16 cellular contexts compared by ENCODE assay signal in the genomic region with DNA sequence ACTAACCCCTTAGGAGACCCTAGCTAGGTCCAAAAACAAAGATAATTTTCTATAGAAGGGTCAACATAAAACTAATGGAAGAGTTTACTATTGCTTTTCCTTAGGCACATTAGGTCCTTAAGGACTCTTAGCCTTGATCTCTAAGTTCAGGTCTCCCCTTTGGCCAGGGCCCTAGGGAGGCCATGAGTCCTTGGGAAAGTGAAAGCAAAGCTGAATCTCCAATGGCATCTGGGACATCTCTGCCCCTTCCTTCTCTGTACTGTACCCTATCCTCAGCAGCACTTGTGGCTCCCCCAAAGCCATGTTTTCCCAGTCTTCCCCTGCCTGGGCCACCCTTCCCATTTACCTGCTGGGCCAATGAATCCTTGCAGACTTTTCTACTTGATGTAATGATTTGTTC. TPM values are rescaled to one million over a fixed set of nuclear protein-coding genes. Genes with fewer than 3 reads are reported as not detected.
DNase-seq lines count a peak whose midpoint lies in the region; ATAC-seq and TF ChIP-seq lines count a peak whose summit lies in the region.
"Had no signal": no experiment of that assay in that cellular context is flagged by ENCODE, and none has a peak within 500 bp of the region (broad histone marks: within the 10 kb centered on the region; RNA-seq: fewer than 3 reads in every experiment).

No MANE protein-coding gene starts in this region.

- H3K4me1 Mint-ChIP-seq in type B pancreatic cell (ENCODE audit: unreplicated experiment), result peaks cover 62% of the 10 kb centered on the region

- TF ChIP-seq CTCF in left ventricle myocardium inferior (IDR thresholded peaks at IDR 0.05; ENCODE audit: borderline replicate concordance), result no peak
- TF ChIP-seq CTCF in heart left ventricle (IDR thresholded peaks at IDR 0.05), result no peak
- no peak for TF ChIP-seq CTCF in fibroblast of lung (conservative IDR thresholded peaks at IDR 0.05 in 1 of 2, IDR thresholded peaks at IDR 0.05 in 1 of 2; ENCODE audit: low read depth in 1 of 2, low read length in 2 of 2)
- TF ChIP-seq CTCF in type B pancreatic cell (conservative IDR thresholded peaks at IDR 0.05), result no peak

- H3K27me3 Mint-ChIP-seq in type B pancreatic cell, result peaks cover 13% of the 10 kb centered on the region

- peak overlapping the region; percentile 68 for H3K27ac Mint-ChIP-seq in type B pancreatic cell
- H3K27ac Mint-ChIP-seq: activated naive CD4-positive, alpha-beta T cell treated with anti-CD3 and anti-CD28 coated beads for 36 hours had no signal

- H3K4me2 ChIP-seq in fibroblast of lung (ENCODE audit: extremely low read depth, insufficient read depth, low read length), result no peak overlapping the region

- DNase-seq in left ventricle myocardium inferior (no peak), heart left ventricle (no peak), RPMI7951 (ENCODE audit: low read depth) (peak; percentile 29), fibroblast of lung (ENCODE audit: low read depth in 2 of 2) (no peak), type B pancreatic cell (ENCODE audit: extremely low spot score, unreplicated experiment) (no peak), ACHN (no peak)
- no peak for DNase-seq in NK-92 treated with Interleukin-12 subunit alpha and Interleukin-12 subunit beta, amount 100 ng/mL, for 24 hours (lab: John Stamatoyannopoulos, UW)
- DNase-seq: activated naive CD4-positive, alpha-beta T cell treated with anti-CD3 and anti-CD28 coated beads for 36 hours; dermis blood vessel endothelial cell; DMS153; mucosa of descending colon; NCI-H1436 treated with DMSO at 0.1 percent for 48 hours; NCI-H446; stimulated activated naive CD4-positive, alpha-beta T cell treated with Interleukin-2 at 50 U/mL for 16 hours had no signal

- in situ Hi-C loops in ACHN (cut with HindIII; ENCODE audit: low pct_ligation_motif_present, low pct_unique_long_range_greater_than_20kb, low sequenced_read_pairs), result no loop called here

- H2AFZ ChIP-seq in fibroblast of lung (ENCODE audit: low read length), result no peak overlapping the region

- no peak overlapping the region for H3K9ac ChIP-seq in fibroblast of lung (ENCODE audit: insufficient read depth, low read length)

- H3K79me2 ChIP-seq in fibroblast of lung (ENCODE audit: control insufficient read depth, insufficient read depth, low read length), result peaks cover 6% of the 10 kb centered on the region

- intact Hi-C loops in left ventricle myocardium inferior (cut with micrococcal nuclease) (no loop called here), heart left ventricle (cut with DNase I) (loop anchor here in 1 of 10 donors (5.0 kb wide), 1 partner anchor 601 kb away; the partner anchor contains the start of gene ACBD6)

- peak overlapping the region; percentile 35 for H3K4me3 Mint-ChIP-seq in type B pancreatic cell
- H3K4me3 Mint-ChIP-seq: activated naive CD4-positive, alpha-beta T cell treated with anti-CD3 and anti-CD28 coated beads for 36 hours had no signal

- H3K36me3 Mint-ChIP-seq in type B pancreatic cell, result peaks cover 4% of the 10 kb centered on the region

- H3K36me3 ChIP-seq in left ventricle myocardium inferior (no peaks in the 10 kb centered on the region), heart left ventricle (no peaks in the 10 kb centered on the region), fibroblast of lung (ENCODE audit: control insufficient read depth, insufficient read depth, low read length) (no peaks in the 10 kb centered on the region)

- H3K27me3 ChIP-seq in left ventricle myocardium inferior (ENCODE audit: low read depth), result no peaks in the 10 kb centered on the region
- no peaks in the 10 kb centered on the region for H3K27me3 ChIP-seq in heart left ventricle
- H3K27me3 ChIP-seq in fibroblast of lung (ENCODE audit: control insufficient read depth, insufficient read depth, low read length), result no peaks in the 10 kb centered on the region

- TF ChIP-seq POLR2A in heart left ventricle (IDR thresholded peaks at IDR 0.05), result no peak

- H3K4me1 ChIP-seq in left ventricle myocardium inferior, result peaks cover 84% of the 10 kb centered on the region
- H3K4me1 ChIP-seq in heart left ventricle, result peaks cover 3 to 85% (median 44%) of the 10 kb centered on the region in 12 donors
- H3K4me1 ChIP-seq in fibroblast of lung (ENCODE audit: control insufficient read depth, extremely low read depth, insufficient read depth, low read length), result peaks cover 50% of the 10 kb centered on the region

- H3K27ac ChIP-seq in left ventricle myocardium inferior (replicated peaks), result peak overlapping the region; percentile 45
- peak overlapping the region in 1 of 12 donors; percentile 11 for H3K27ac ChIP-seq in heart left ventricle
- peak overlapping the region; percentile 76 for H3K27ac ChIP-seq in fibroblast of lung (ENCODE audit: insufficient read depth, low read length)

- peaks cover 5% of the 10 kb centered on the region for H3K9me3 Mint-ChIP-seq in type B pancreatic cell
- H3K9me3 Mint-ChIP-seq: activated naive CD4-positive, alpha-beta T cell treated with anti-CD3 and anti-CD28 coated beads for 36 hours had no signal

- H3K9me3 ChIP-seq in left ventricle myocardium inferior (replicated peaks) (no peaks in the 10 kb centered on the region), heart left ventricle (no peaks in the 10 kb centered on the region), fibroblast of lung (ENCODE audit: control insufficient read depth, insufficient read depth, low read depth, low read length) (no peaks in the 10 kb centered on the region)
- H3K9me3 ChIP-seq: mucosa of descending colon had no signal

- H3K4me3 ChIP-seq in left ventricle myocardium inferior (no peak overlapping the region), heart left ventricle (no peak overlapping the region), fibroblast of lung (replicated peaks in 1 of 4; ENCODE audit: control extremely low read depth in 1 of 4, insufficient read depth in 1 of 4, low read depth in 3 of 4, low read length in 4 of 4) (no peak overlapping the region)
- H3K4me3 ChIP-seq: mucosa of descending colon had no signal

- ATAC-seq in heart left ventricle, result no peak
- ATAC-seq in activated CD4-positive, CD25-positive, alpha-beta regulatory T cell treated with anti-CD3 and anti-CD28 coated beads, Interleukin-2, amount 50 U/mL, for 24 hours, result no peak
- ATAC-seq: esophagus mucosa, mucosa of descending colon had no signal

- H4K20me1 ChIP-seq in fibroblast of lung (ENCODE audit: control insufficient read depth, extremely low read depth, insufficient read depth, low read length), result no peaks in the 10 kb centered on the region

RNA-seq across cellular contexts. Expression of gene IER5, which starts 14.3 kb away (rescaled TPM):
- total RNA-seq in left ventricle myocardium inferior (22.1 TPM), heart left ventricle (10 to 100 TPM; 12.8 to 22.7 (median 18.4) TPM), fibroblast of lung (31.1 and 42.8 TPM in 2 replicates), type B pancreatic cell (ENCODE audit: low replicate concordance) (16.6 and 27.7 TPM in 2 replicates)
- polyA plus RNA-seq in heart left ventricle (10 to 100 TPM; 19.9 to 23.4 TPM), fibroblast of lung (19.1 and 24.2 TPM in 2 replicates)
- total RNA-seq in RPMI7951 (2014; rRNA removed; shearing (Covaris generic)), result 7.6 and 10.7 TPM in 2 replicates
- 26.0 and 33.9 TPM in 2 replicates for polyA plus RNA-seq in fibroblast of lung (2012)
- 8.7 and 13.4 TPM in 2 replicates for polyA minus RNA-seq in fibroblast of lung (ENCODE audit: low replicate concordance)
